Comparison of ENCODE assay signal across 19 cellular contexts in the genomic region with DNA sequence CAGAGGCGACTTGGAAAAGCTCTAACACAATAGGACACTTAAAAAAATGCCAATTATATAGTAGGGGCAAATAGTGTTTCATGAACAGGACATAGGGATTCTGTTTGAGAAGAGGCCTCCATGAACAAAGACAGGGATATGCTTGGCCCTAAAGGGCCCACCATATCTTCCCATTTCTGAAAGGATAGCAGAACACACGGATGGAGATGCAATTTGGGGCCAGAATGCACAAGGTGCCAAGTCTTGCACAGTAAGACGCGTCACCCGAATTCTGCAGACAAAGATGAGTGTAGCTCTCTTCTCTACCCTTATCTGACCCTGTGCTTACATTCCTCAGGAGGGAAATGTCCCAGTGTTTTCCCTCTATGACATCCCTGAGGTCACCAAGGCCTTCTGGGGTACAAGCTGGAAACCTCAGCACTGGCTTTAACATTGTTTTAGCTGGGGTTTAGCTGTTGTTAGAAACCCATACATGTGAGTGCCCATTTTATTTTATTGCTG. TPM values are rescaled to one million over a fixed set of nuclear protein-coding genes. Genes with fewer than 3 reads are reported as not detected.
"Had no signal": no experiment of that assay in that cellular context is flagged by ENCODE, and none has a peak within 500 bp of the region (broad histone marks: within the 10 kb centered on the region; RNA-seq: fewer than 3 reads in every experiment).

No MANE protein-coding gene starts in this region.

- DNase-seq: activated B cell treated with CpG ODN at 0.5 μM for 24 hours; activated CD4-positive, alpha-beta T cell treated with anti-CD3 and anti-CD28 coated beads, Interleukin-2, amount 50 U/mL, for 1 hour; activated CD8-positive, alpha-beta memory T cell treated with anti-CD3 and anti-CD28 coated beads, Interleukin-2, amount 50 U/mL, for 4 hours; adrenal gland; caudate nucleus; glutamatergic neuron; left cardiac atrium; lower lobe of right lung; midbrain; right lobe of liver; spleen; stimulated activated CD4-positive, alpha-beta T cell treated with anti-CD3 and anti-CD28 coated beads, Interleukin-1b, Interleukin-23, amount 100 ng/mL, for 48 hours; stimulated activated naive CD4-positive, alpha-beta T cell; T-helper 1 cell; upper lobe of right lung had no signal

- ATAC-seq: left cardiac atrium, lower lobe of right lung, right lobe of liver, upper lobe of right lung had no signal

- H3K9me3 Mint-ChIP-seq: activated B cell treated with CpG ODN at 0.5 μM for 24 hours had no signal

- H3K4me3 Mint-ChIP-seq: activated B cell treated with CpG ODN at 0.5 μM for 24 hours had no signal

- H3K27me3 ChIP-seq: adrenal gland, right lobe of liver, upper lobe of right lung had no signal

- H3K27ac ChIP-seq: adrenal gland, coronary artery, lower lobe of right lung, right lobe of liver, spleen, suprapubic skin, upper lobe of right lung had no signal

- H3K4me3 ChIP-seq: adrenal gland, coronary artery, lower lobe of right lung, right lobe of liver, spleen, suprapubic skin, upper lobe of right lung had no signal

- H3K4me1 Mint-ChIP-seq: activated B cell treated with CpG ODN at 0.5 μM for 24 hours had no signal

- H3K36me3 ChIP-seq: adrenal gland, lower lobe of right lung, right lobe of liver, spleen, suprapubic skin, upper lobe of right lung had no signal

- H3K9me3 ChIP-seq: adrenal gland, lower lobe of right lung, right lobe of liver, spleen, suprapubic skin, upper lobe of right lung had no signal

- H3K27ac Mint-ChIP-seq: activated B cell treated with CpG ODN at 0.5 μM for 24 hours, progenitor cell of endocrine pancreas had no signal

- H3K4me1 ChIP-seq: adrenal gland, right lobe of liver, suprapubic skin had no signal

RNA-seq across cellular contexts. Expression of a gene that starts 12.8 kb away (rescaled TPM):
- total RNA-seq: SK-MEL-5 had no signal
